In the genomic region with DNA sequence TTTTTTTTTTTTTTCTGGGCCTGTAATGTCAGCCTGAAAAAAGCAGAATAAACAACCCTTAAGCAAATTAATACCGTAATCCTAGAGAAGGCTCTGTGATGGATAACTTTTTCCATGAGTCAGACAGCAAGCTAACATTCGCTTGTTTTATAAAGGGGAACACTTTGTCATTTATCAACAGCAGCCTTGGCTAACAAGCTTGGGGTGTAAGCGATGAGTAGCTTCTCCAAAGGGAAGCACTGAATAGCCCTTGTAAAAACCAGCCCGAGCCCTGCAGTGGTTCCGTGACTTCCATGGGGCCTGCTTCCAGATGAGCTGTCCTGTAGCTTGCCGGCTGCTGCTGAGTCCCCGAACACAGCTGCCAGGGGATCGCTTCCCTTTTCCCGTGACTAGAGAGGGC, we compare ENCODE assay signal across 9 cellular contexts. TPM values are rescaled to one million over a fixed set of nuclear protein-coding genes. Genes with fewer than 3 reads are reported as not detected.
DNase-seq lines count a peak whose midpoint lies in the region; ATAC-seq and TF ChIP-seq lines count a peak whose summit lies in the region.
"Had no signal": no experiment of that assay in that cellular context is flagged by ENCODE, and none has a peak within 500 bp of the region (broad histone marks: within the 10 kb centered on the region; RNA-seq: fewer than 3 reads in every experiment).

No MANE protein-coding gene starts in this region.

- DNase-seq in HCT116 (ENCODE audit: low read depth, low spot score) (no peak), WERI-Rb-1 (no peak), foreskin melanocyte (peak; percentile 91), putamen (ENCODE audit: low spot score) (peak; percentile 83), A673 (ENCODE audit: low spot score) (no peak), NCI-H1105 treated with DMSO at 0.1 percent for 48 hours (lab: John Stamatoyannopoulos, UW) (no peak)
- no peak for DNase-seq in activated naive CD4-positive, alpha-beta T cell (lab: John Stamatoyannopoulos, UW)

- intact Hi-C loops in HCT116 (cut with micrococcal nuclease) (no loop called here), A673 (cut with micrococcal nuclease; ENCODE audit: unreplicated experiment) (no loop called here)

- H3K4me1 ChIP-seq in HCT116 (ENCODE audit: control insufficient read depth in 1 of 2, insufficient read depth in 2 of 2, low read length in 2 of 2) (peaks cover 43 to 47% of the 10 kb centered on the region in 2 experiments), A673 (ENCODE audit: insufficient read depth, low read length, poor library complexity, severe bottlenecking) (no peaks in the 10 kb centered on the region)

- RAD21 ChIA-PET in HCT116 (lab: Charles Lee; ENCODE audit: low non-redundant PET in 1 of 2, low total read pairs in 2 of 2, uncharacterized antibody in 2 of 2, unreplicated experiment in 2 of 2) = no interaction called here

- CTCF ChIA-PET in HCT116 (lab: Charles Lee) = interaction anchor here (1.4 kb wide), 1 partner anchor 34 kb away, joined by 4 read pairs; no protein-coding TSS in a partner anchor
- CTCF ChIA-PET in A673 (lab: Charles Lee) = interaction anchor here (1.5 kb wide), 1 partner anchor 34 kb away, joined by 5 read pairs; no protein-coding TSS in a partner anchor

- peak overlapping the region; percentile 61 for H3K4me2 ChIP-seq in HCT116 (ENCODE audit: low read length)

- H3K9me2 ChIP-seq in HCT116 (ENCODE audit: insufficient read depth) = no peaks in the 10 kb centered on the region

- H3K36me3 ChIP-seq in HCT116 (ENCODE audit: control insufficient read depth in 1 of 2, insufficient read depth in 2 of 2, low read length in 2 of 2) (peaks cover 23 to 37% of the 10 kb centered on the region in 2 experiments; a peak in 3 of 4 replicates), WERI-Rb-1 (no peaks in the 10 kb centered on the region), A673 (ENCODE audit: insufficient read depth, low read length, poor library complexity, severe bottlenecking) (no peaks in the 10 kb centered on the region)

- ATAC-seq in HCT116 (no peak), GM18520 (IDR thresholded peaks at IDR 0.05; ENCODE audit: unreplicated experiment) (no peak)

- H3K27ac ChIP-seq in HCT116 (ENCODE audit: low read depth, low read length) (peak overlapping the region; percentile 62), WERI-Rb-1 (no peak overlapping the region), A673 (ENCODE audit: low read depth, low read length, poor library complexity, severe bottlenecking) (no peak overlapping the region)

- no peaks in the 10 kb centered on the region for H4K20me1 ChIP-seq in HCT116 (ENCODE audit: insufficient read depth)

- POLR2A ChIA-PET in HCT116 (lab: Charles Lee) = no interaction called here
- POLR2A ChIA-PET in A673 (lab: Charles Lee; ENCODE audit: low non-redundant PET) = no interaction called here

- TF ChIP-seq CTCF in HCT116 (IDR thresholded peaks at IDR 0.05 in 2 of 3, conservative IDR thresholded peaks at IDR 0.05 in 1 of 3; ENCODE audit: borderline replicate concordance in 1 of 3, insufficient read depth in 1 of 3, low read depth in 2 of 3, low read length in 2 of 3) = no peak
- no peak for TF ChIP-seq CTCF in WERI-Rb-1 (IDR thresholded peaks at IDR 0.05; ENCODE audit: low read depth, low read length)
- TF ChIP-seq CTCF in A673 (conservative IDR thresholded peaks at IDR 0.05; ENCODE audit: low read depth, low read length) = no peak

- no TSS peak for BruUV-seq in HCT116 (replicated peaks; lab: Mats Ljungman, UMichigan)
- no TSS peak for BruUV-seq in A673 (replicated peaks; lab: Mats Ljungman, UMichigan)

- H3K9me3 ChIP-seq in HCT116 (ENCODE audit: control insufficient read depth in 1 of 2, insufficient read depth in 1 of 2, low read depth in 1 of 2, low read length in 2 of 2) = no peaks in the 10 kb centered on the region
- no peaks in the 10 kb centered on the region for H3K9me3 ChIP-seq in WERI-Rb-1 (ENCODE audit: severe bottlenecking)
- H3K9me3 ChIP-seq in A673 (ENCODE audit: low read depth, low read length, poor library complexity, severe bottlenecking) = no peaks in the 10 kb centered on the region

- no peak for TF ChIP-seq RAD21 in HCT116 (IDR thresholded peaks at IDR 0.05; ENCODE audit: low read depth)

- no peak overlapping the region for H3K4me3 ChIP-seq in HCT116 (replicated peaks in 1 of 2; ENCODE audit: low read depth in 1 of 2, low read length in 2 of 2)
- peak overlapping the region; percentile 7; the same call in 1 of the 2 replicates for H3K4me3 ChIP-seq in WERI-Rb-1 (ENCODE audit: low read depth, low read length)
- H3K4me3 ChIP-seq in A673 (ENCODE audit: low read depth, low read length, poor library complexity, severe bottlenecking) = no peak overlapping the region

- H3K27me3 ChIP-seq in HCT116 (ENCODE audit: insufficient read depth, low read length) = no peaks in the 10 kb centered on the region
- no peaks in the 10 kb centered on the region for H3K27me3 ChIP-seq in WERI-Rb-1 (ENCODE audit: insufficient read depth, low read depth, severe bottlenecking)
- H3K27me3 ChIP-seq in A673 (replicated peaks; ENCODE audit: insufficient read depth, low read depth, low read length, poor library complexity) = no peaks in the 10 kb centered on the region

- TF ChIP-seq POLR2A in HCT116 (IDR thresholded peaks at IDR 0.05; ENCODE audit: borderline replicate concordance, extremely low read depth, insufficient read depth, insufficient read length) = no peak

- H3K9ac ChIP-seq in HCT116 (ENCODE audit: low read length) = peak overlapping the region; percentile 52; the same call in 1 of the 2 replicates

- H2AFZ ChIP-seq in HCT116 (ENCODE audit: low read depth, low read length, poor library complexity, severe bottlenecking) = no peak overlapping the region

- H3K79me2 ChIP-seq in HCT116 (ENCODE audit: insufficient read depth, low read length) = peaks cover 47% of the 10 kb centered on the region

TF ChIP-seq in HCT116, 20 proteins besides CTCF, POLR2A, EP300 and RAD21:
- TF ChIP-seq CEBPB (IDR thresholded peaks at IDR 0.05; ENCODE audit: low read depth) = no peak
- TF ChIP-seq, protein P1, sequence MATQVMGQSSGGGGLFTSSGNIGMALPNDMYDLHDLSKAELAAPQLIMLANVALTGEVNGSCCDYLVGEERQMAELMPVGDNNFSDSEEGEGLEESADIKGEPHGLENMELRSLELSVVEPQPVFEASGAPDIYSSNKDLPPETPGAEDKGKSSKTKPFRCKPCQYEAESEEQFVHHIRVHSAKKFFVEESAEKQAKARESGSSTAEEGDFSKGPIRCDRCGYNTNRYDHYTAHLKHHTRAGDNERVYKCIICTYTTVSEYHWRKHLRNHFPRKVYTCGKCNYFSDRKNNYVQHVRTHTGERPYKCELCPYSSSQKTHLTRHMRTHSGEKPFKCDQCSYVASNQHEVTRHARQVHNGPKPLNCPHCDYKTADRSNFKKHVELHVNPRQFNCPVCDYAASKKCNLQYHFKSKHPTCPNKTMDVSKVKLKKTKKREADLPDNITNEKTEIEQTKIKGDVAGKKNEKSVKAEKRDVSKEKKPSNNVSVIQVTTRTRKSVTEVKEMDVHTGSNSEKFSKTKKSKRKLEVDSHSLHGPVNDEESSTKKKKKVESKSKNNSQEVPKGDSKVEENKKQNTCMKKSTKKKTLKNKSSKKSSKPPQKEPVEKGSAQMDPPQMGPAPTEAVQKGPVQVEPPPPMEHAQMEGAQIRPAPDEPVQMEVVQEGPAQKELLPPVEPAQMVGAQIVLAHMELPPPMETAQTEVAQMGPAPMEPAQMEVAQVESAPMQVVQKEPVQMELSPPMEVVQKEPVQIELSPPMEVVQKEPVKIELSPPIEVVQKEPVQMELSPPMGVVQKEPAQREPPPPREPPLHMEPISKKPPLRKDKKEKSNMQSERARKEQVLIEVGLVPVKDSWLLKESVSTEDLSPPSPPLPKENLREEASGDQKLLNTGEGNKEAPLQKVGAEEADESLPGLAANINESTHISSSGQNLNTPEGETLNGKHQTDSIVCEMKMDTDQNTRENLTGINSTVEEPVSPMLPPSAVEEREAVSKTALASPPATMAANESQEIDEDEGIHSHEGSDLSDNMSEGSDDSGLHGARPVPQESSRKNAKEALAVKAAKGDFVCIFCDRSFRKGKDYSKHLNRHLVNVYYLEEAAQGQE (IDR thresholded peaks at IDR 0.05; ENCODE audit: low read depth) = no peak
- TF ChIP-seq, protein P2, sequence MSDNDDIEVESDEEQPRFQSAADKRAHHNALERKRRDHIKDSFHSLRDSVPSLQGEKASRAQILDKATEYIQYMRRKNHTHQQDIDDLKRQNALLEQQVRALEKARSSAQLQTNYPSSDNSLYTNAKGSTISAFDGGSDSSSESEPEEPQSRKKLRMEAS (IDR thresholded peaks at IDR 0.05) = no peak
- TF ChIP-seq EZH2phosphoT487 (IDR thresholded peaks at IDR 0.05; ENCODE audit: borderline replicate concordance) = no peak
- TF ChIP-seq JUND (IDR thresholded peaks at IDR 0.05) = no peak
- TF ChIP-seq CBX3 (IDR thresholded peaks at IDR 0.05; ENCODE audit: low read depth) = no peak
- TF ChIP-seq FOSL1 (IDR thresholded peaks at IDR 0.05; ENCODE audit: low read depth) = no peak
- TF ChIP-seq, protein P3, sequence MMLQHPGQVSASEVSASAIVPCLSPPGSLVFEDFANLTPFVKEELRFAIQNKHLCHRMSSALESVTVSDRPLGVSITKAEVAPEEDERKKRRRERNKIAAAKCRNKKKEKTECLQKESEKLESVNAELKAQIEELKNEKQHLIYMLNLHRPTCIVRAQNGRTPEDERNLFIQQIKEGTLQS (IDR thresholded peaks at IDR 0.05) = no peak
- no peak for TF ChIP-seq EGR1 (IDR thresholded peaks at IDR 0.05; ENCODE audit: low read depth)
- TF ChIP-seq SP1 (IDR thresholded peaks at IDR 0.05; ENCODE audit: low read depth) = no peak
- TF ChIP-seq YY1 (IDR thresholded peaks at IDR 0.05; ENCODE audit: extremely low read depth, insufficient replicate concordance, low read depth, low read length) = no peak

RNA-seq across cellular contexts. Expression of a gene that starts 29.6 kb away (rescaled TPM):
- total RNA-seq in HCT116 (2021; ENCODE audit: unreplicated experiment) (182 TPM), A673 (2021) (2.8 TPM in 2 replicates)
- polyA plus RNA-seq in HCT116 (2012) = 246 and 260 TPM in 2 replicates
- polyA plus RNA-seq: neural cell had no signal

Comparison
In these comparisons a context has a peak if more than half of its experiments do, and no peak if none do; other contexts are left out.
1. DNase-seq: peak in foreskin melanocyte (single experiment) and putamen (single experiment); none in HCT116 (single experiment), WERI-Rb-1 (single experiment), A673 (single experiment), NCI-H1105 treated with DMSO at 0.1 percent for 48 hours (single experiment) and activated naive CD4-positive, alpha-beta T cell (0 of 4).
2. RNA of a gene that starts 29.6 kb away (total RNA-seq): 182 TPM in HCT116 (single experiment); 2.8 TPM in A673; every median in the first group is over 10 times any median in the second.